ENCODE assay signal across 17 cellular contexts in genomic region chr10:78313047-78313381, GRCh38.
DNase-seq lines count a peak whose midpoint lies in the region; ATAC-seq and TF ChIP-seq lines count a peak whose summit lies in the region.
"Had no signal": no experiment of that assay in that cellular context is flagged by ENCODE, and none has a peak within 500 bp of the region (broad histone marks: within the 10 kb centered on the region; RNA-seq: fewer than 3 reads in every experiment).

No MANE protein-coding gene starts in this region.

- DNase-seq in trophoblast cell (no peak), transverse colon (no peak), tibial artery (no peak)
- no peak for DNase-seq in CD8-positive, alpha-beta memory T cell
- DNase-seq: EL, GF-D8, MV-4-11, NCI-H1105 treated with DMSO at 0.1 percent for 48 hours, NCI-H2029 treated with DMSO at 0.1 percent for 48 hours, NCI-H226, NCI-H526, SJCRH30 had no signal

- no peak overlapping the region for H2BK5ac ChIP-seq in trophoblast cell (ENCODE audit: low read depth, low read length, poor library complexity)

- no peak overlapping the region for H4K8ac ChIP-seq in trophoblast cell (ENCODE audit: low read depth, low read length)

- H3K23ac ChIP-seq in trophoblast cell (ENCODE audit: low read length) = no peak overlapping the region

- POLR2A ChIA-PET in HEK293 (lab: Yijun Ruan, JAX) = no interaction called here
- POLR2A ChIA-PET in CD8-positive, alpha-beta memory T cell (lab: Charles Lee) = no interaction called here

- H3K18ac ChIP-seq in trophoblast cell (ENCODE audit: low read length) = no peak overlapping the region

- H3K27me3 Mint-ChIP-seq in CD8-positive, alpha-beta memory T cell = peaks cover 0 to 3% of the 10 kb centered on the region in 2 donors

- no peaks in the 10 kb centered on the region for H3K27me3 ChIP-seq in gastroesophageal sphincter
- no peaks in the 10 kb centered on the region for H3K27me3 ChIP-seq in trophoblast cell (ENCODE audit: insufficient read depth, low read length)
- H3K27me3 ChIP-seq in transverse colon = no peaks in the 10 kb centered on the region
- no peaks in the 10 kb centered on the region for H3K27me3 ChIP-seq in tibial artery
- no peaks in the 10 kb centered on the region for H3K27me3 ChIP-seq in CD8-positive, alpha-beta memory T cell (ENCODE audit: insufficient read depth, low read length, poor library complexity, severe bottlenecking)
- H3K27me3 ChIP-seq: SJCRH30 had no signal

- peaks cover 0 to 4% (median 0%) of the 10 kb centered on the region in 3 donors for H3K36me3 Mint-ChIP-seq in CD8-positive, alpha-beta memory T cell
- H3K36me3 Mint-ChIP-seq: CD14-positive monocyte had no signal

- in situ Hi-C loops in transverse colon (cut with MboI; ENCODE audit: low pct_ligation_motif_present in 1 of 4, low pct_unique_long_range_greater_than_20kb in 1 of 4, low sequenced_read_pairs in 3 of 4) = no loop called here

- H3K9ac ChIP-seq in trophoblast cell (ENCODE audit: low read length) = no peak overlapping the region

- no peak overlapping the region for H3K4me3 ChIP-seq in HEK293 (ENCODE audit: low read depth, low read length)
- no peak overlapping the region for H3K4me3 ChIP-seq in gastroesophageal sphincter
- no peak overlapping the region for H3K4me3 ChIP-seq in trophoblast cell (ENCODE audit: low read depth, low read length)
- H3K4me3 ChIP-seq in transverse colon = no peak overlapping the region
- H3K4me3 ChIP-seq in tibial artery = no peak overlapping the region
- H3K4me3 ChIP-seq in CD8-positive, alpha-beta memory T cell (ENCODE audit: low read length) = no peak overlapping the region
- H3K4me3 ChIP-seq: SJCRH30 had no signal

- H4K12ac ChIP-seq in trophoblast cell (ENCODE audit: low read depth, low read length) = no peak overlapping the region

- H3K79me2 ChIP-seq in trophoblast cell (ENCODE audit: control insufficient read depth, insufficient read depth, low read length, poor library complexity) = peaks cover 9% of the 10 kb centered on the region

- TF ChIP-seq CTCF in HEK293 (tag by site-specific recombination; IDR thresholded peaks at IDR 0.05) (no peak), gastroesophageal sphincter (IDR thresholded peaks at IDR 0.05) (no peak), transverse colon (IDR thresholded peaks at IDR 0.05) (no peak), tibial artery (IDR thresholded peaks at IDR 0.05) (no peak)

- H3K9me3 Mint-ChIP-seq in CD8-positive, alpha-beta memory T cell = no peaks in the 10 kb centered on the region
- H3K9me3 Mint-ChIP-seq: CD14-positive monocyte had no signal

- H3K4me2 ChIP-seq in trophoblast cell (ENCODE audit: low read length) = no peak overlapping the region

- no peak overlapping the region for H3K4me3 Mint-ChIP-seq in CD8-positive, alpha-beta memory T cell
- H3K4me3 Mint-ChIP-seq: B cell, CD14-positive monocyte had no signal

- H3K36me3 ChIP-seq in HEK293 (ENCODE audit: control insufficient read depth in 2 of 2, insufficient read depth in 1 of 2, low read length in 2 of 2) = no peaks in the 10 kb centered on the region
- no peaks in the 10 kb centered on the region for H3K36me3 ChIP-seq in gastroesophageal sphincter
- no peaks in the 10 kb centered on the region for H3K36me3 ChIP-seq in trophoblast cell (ENCODE audit: control insufficient read depth in 1 of 2, insufficient read depth in 2 of 2, low read length in 2 of 2)
- H3K36me3 ChIP-seq in transverse colon = no peaks in the 10 kb centered on the region
- no peaks in the 10 kb centered on the region for H3K36me3 ChIP-seq in tibial artery
- no peaks in the 10 kb centered on the region for H3K36me3 ChIP-seq in CD8-positive, alpha-beta memory T cell (ENCODE audit: insufficient read depth, low read length)
- H3K36me3 ChIP-seq: SJCRH30 had no signal

- H3K14ac ChIP-seq in trophoblast cell (ENCODE audit: low read length) = no peak overlapping the region

- H3K4me1 ChIP-seq in HEK293 (ENCODE audit: control insufficient read depth, insufficient read depth, low read length) = no peaks in the 10 kb centered on the region
- H3K4me1 ChIP-seq in gastroesophageal sphincter = peaks cover 3 to 33% (median 11%) of the 10 kb centered on the region in 3 donors
- peaks cover 15 to 25% of the 10 kb centered on the region in 2 experiments for H3K4me1 ChIP-seq in trophoblast cell (ENCODE audit: control insufficient read depth in 1 of 2, insufficient read depth in 2 of 2, low read length in 2 of 2)
- peaks cover 0 to 13% (median 9%) of the 10 kb centered on the region in 4 donors for H3K4me1 ChIP-seq in transverse colon
- peaks cover 0 to 18% (median 14%) of the 10 kb centered on the region in 4 donors for H3K4me1 ChIP-seq in tibial artery
- H3K4me1 ChIP-seq in CD8-positive, alpha-beta memory T cell (ENCODE audit: insufficient read depth, low read length) = no peaks in the 10 kb centered on the region
- H3K4me1 ChIP-seq: SJCRH30 had no signal

- no peaks in the 10 kb centered on the region for H3K4me1 Mint-ChIP-seq in CD8-positive, alpha-beta memory T cell
- H3K4me1 Mint-ChIP-seq: B cell, CD14-positive monocyte had no signal

- CTCF ChIA-PET in HEK293 (lab: Yijun Ruan, JAX) = interaction anchor here (0.7 to 1.4 kb wide), 4 partner anchors 9 to 266 kb away, joined by 3 to 8 read pairs (median 3); no protein-coding TSS in a partner anchor
- CTCF ChIA-PET in CD8-positive, alpha-beta memory T cell (lab: Charles Lee) = interaction anchor here (0.5 to 1.7 kb wide), 3 partner anchors 9 to 283 kb away, joined by 3 to 6 read pairs (median 4); no protein-coding TSS in a partner anchor

- H2BK120ac ChIP-seq in trophoblast cell (ENCODE audit: insufficient read depth, low read length, poor library complexity) = peak overlapping the region; percentile 44

- no peak overlapping the region for H2AFZ ChIP-seq in trophoblast cell (ENCODE audit: insufficient read depth, low read length, poor library complexity)

- TF ChIP-seq POLR2A in gastroesophageal sphincter (IDR thresholded peaks at IDR 0.05) (no peak), transverse colon (IDR thresholded peaks at IDR 0.05) (no peak)

- WGBS in gastroesophageal sphincter (ENCODE audit: low coverage in 1 of 2), 2 donors = 38 to 68% methylated on average over 3 of the region's 3 CpGs
- no CpG with 5 or more reads among the region's 3 CpGs for WGBS in trophoblast cell (ENCODE audit: extremely low coverage, insufficient coverage, insufficient read length)
- WGBS in transverse colon (ENCODE audit: low coverage in 1 of 2), 2 donors = 61 to 74% methylated on average over 3 of the region's 3 CpGs

- H3K79me1 ChIP-seq in trophoblast cell (ENCODE audit: low read length) = peaks cover 31% of the 10 kb centered on the region

- peak overlapping the region; percentile 54 for H4K91ac ChIP-seq in trophoblast cell (ENCODE audit: low read depth, low read length)

- no peak overlapping the region for H3K27ac ChIP-seq in HEK293 (ENCODE audit: extremely low read depth, low read depth, low read length)
- H3K27ac ChIP-seq in gastroesophageal sphincter = peak overlapping the region in 3 of 4 donors; percentile 26 to 60 (median 59)
- peak overlapping the region; percentile 81 for H3K27ac ChIP-seq in trophoblast cell (ENCODE audit: low read depth, low read length)
- H3K27ac ChIP-seq in transverse colon = peak overlapping the region; percentile 17 to 85 (median 65)
- no peak overlapping the region for H3K27ac ChIP-seq in tibial artery
- H3K27ac ChIP-seq in CD8-positive, alpha-beta memory T cell (ENCODE audit: low read depth, low read length) = no peak overlapping the region
- H3K27ac ChIP-seq: SJCRH30 had no signal

- no peak overlapping the region for H2BK12ac ChIP-seq in trophoblast cell (ENCODE audit: low read length)

- H2AK5ac ChIP-seq in trophoblast cell (ENCODE audit: low read length) = no peak overlapping the region

- no peak for ATAC-seq in gastroesophageal sphincter
- ATAC-seq in GM19395 (IDR thresholded peaks at IDR 0.05; ENCODE audit: unreplicated experiment) = no peak

- no peak overlapping the region for H3K4ac ChIP-seq in trophoblast cell (ENCODE audit: low read depth, low read length)

- no peaks in the 10 kb centered on the region for H3K9me3 ChIP-seq in HEK293 (ENCODE audit: control insufficient read depth, insufficient read depth, low read depth, low read length)
- peaks cover 0 to 5% (median 0%) of the 10 kb centered on the region in 3 donors for H3K9me3 ChIP-seq in gastroesophageal sphincter
- H3K9me3 ChIP-seq in trophoblast cell (ENCODE audit: insufficient read depth, low read depth, low read length) = no peaks in the 10 kb centered on the region
- no peaks in the 10 kb centered on the region for H3K9me3 ChIP-seq in transverse colon
- H3K9me3 ChIP-seq in tibial artery = no peaks in the 10 kb centered on the region
- H3K9me3 ChIP-seq in CD8-positive, alpha-beta memory T cell (ENCODE audit: low read length) = no peaks in the 10 kb centered on the region
- H3K9me3 ChIP-seq: SJCRH30 had no signal

- no peak overlapping the region for H3K27ac Mint-ChIP-seq in CD8-positive, alpha-beta memory T cell
- H3K27ac Mint-ChIP-seq: B cell, CD14-positive monocyte had no signal

- intact Hi-C loops in transverse colon (cut with DNase I; ENCODE audit: low total_unique reads) (no loop called here), tibial artery (cut with DNase I; ENCODE audit: low total_unique reads) (no loop called here)

- TF ChIP-seq EP300 in gastroesophageal sphincter (IDR thresholded peaks at IDR 0.05) = no peak
- TF ChIP-seq EP300 in transverse colon (IDR thresholded peaks at IDR 0.05; ENCODE audit: low read depth) = no peak

TF ChIP-seq in HEK293, 187 proteins besides CTCF, POLR2A, EP300 and RAD21:
- TF ChIP-seq ZNF560 (tag by site-specific recombination; IDR thresholded peaks at IDR 0.05; ENCODE audit: borderline replicate concordance) = no peak
- TF ChIP-seq ZNF239 (tag by site-specific recombination; IDR thresholded peaks at IDR 0.05) = peak; percentile 68; the same call in 1 of the 2 replicates
- TF ChIP-seq ZNF155 (tag by site-specific recombination; IDR thresholded peaks at IDR 0.05) = no peak
- no peak for TF ChIP-seq FEZF1 (tag by site-specific recombination; IDR thresholded peaks at IDR 0.05)
- TF ChIP-seq BCL11A (tag by site-specific recombination; IDR thresholded peaks at IDR 0.05; ENCODE audit: low read depth) = no peak
- TF ChIP-seq ZNF529 (tag by site-specific recombination; IDR thresholded peaks at IDR 0.05; ENCODE audit: insufficient replicate concordance) = no peak

Comparison
In these comparisons a context has a peak if more than half of its experiments do, and no peak if none do; other contexts are left out.
1. H3K27ac ChIP-seq: peak in gastroesophageal sphincter (3 of 4), trophoblast cell (single experiment) and transverse colon (4 of 4); none in HEK293 (single experiment), tibial artery (0 of 2) and CD8-positive, alpha-beta memory T cell (single experiment).